In the genomic region with DNA sequence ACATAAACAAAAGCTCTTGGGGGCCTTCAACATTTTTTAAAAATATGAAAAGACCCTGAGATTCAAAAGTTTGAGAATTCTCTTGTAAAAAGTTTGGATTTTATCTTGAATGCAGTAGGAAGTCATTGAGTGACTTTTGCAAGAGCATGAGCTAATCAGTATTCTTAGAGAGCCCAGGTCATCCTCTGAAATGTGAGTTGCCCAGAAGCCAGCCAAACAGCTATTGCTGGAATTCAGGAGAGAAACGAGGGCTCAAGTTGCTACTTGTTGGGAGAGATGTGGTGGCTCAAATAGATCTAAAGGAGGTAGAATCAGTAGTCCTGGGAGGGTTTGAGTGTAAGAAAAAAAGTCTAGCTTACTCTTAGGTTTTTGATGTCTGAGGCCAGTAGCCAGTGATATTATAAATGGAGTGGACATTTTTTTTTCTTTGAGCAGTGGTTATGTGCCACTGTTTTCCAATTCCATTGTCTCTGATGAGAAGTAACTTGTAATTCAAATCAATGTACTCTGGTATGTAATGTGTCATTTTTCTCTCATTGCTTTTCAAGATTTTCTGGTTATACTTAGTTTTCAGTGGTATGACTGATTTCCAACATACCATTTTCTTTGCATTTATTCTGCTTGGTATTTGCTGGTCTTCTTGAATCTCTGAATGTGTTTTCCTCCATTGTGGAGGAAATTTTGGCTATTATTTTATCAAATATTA, we compare ENCODE assay signal across 1 cellular context.
TF ChIP-seq lines count a peak whose summit lies in the region.

No MANE protein-coding gene starts in this region.

TF ChIP-seq in IMR-90, 13 proteins besides CTCF, POLR2A, EP300 and RAD21:
- TF ChIP-seq CEBPB (IDR thresholded peaks at IDR 0.05; ENCODE audit: low read depth, low read length), result peak; percentile 61; the same call in 1 of the 2 replicates
- TF ChIP-seq MAZ (IDR thresholded peaks at IDR 0.05; ENCODE audit: borderline replicate concordance, low read depth, low read length), result no peak
- no peak for TF ChIP-seq MXI1 (IDR thresholded peaks at IDR 0.05; ENCODE audit: borderline replicate concordance, low read depth, low read length)
- TF ChIP-seq NFE2L2 (IDR thresholded peaks at IDR 0.05; ENCODE audit: low read depth, low read length), result no peak
- no peak for TF ChIP-seq BHLHE40 (IDR thresholded peaks at IDR 0.05; ENCODE audit: low read depth, low read length)
